18 cellular contexts compared by ENCODE assay signal in genomic region chr20:49672109-49672681, GRCh38. TPM values are rescaled to one million over a fixed set of nuclear protein-coding genes. Genes with fewer than 3 reads are reported as not detected.
DNase-seq lines count a peak whose midpoint lies in the region; ATAC-seq and TF ChIP-seq lines count a peak whose summit lies in the region.
"Had no signal": no experiment of that assay in that cellular context is flagged by ENCODE, and none has a peak within 500 bp of the region (broad histone marks: within the 10 kb centered on the region; RNA-seq: fewer than 3 reads in every experiment).

No MANE protein-coding gene starts in this region.

- peaks cover 65% of the 10 kb centered on the region for H3K4me1 ChIP-seq in CD8-positive, alpha-beta memory T cell (ENCODE audit: insufficient read depth, low read length)
- H3K4me1 ChIP-seq in HEK293 (ENCODE audit: control insufficient read depth, insufficient read depth, low read length) (peaks cover 18% of the 10 kb centered on the region), mesenchymal stem cell (ENCODE audit: control insufficient read depth, insufficient read depth, low read depth, low read length) (peaks cover 20% of the 10 kb centered on the region)
- H3K4me1 ChIP-seq: prostate gland had no signal

- H2BK5ac ChIP-seq in mesenchymal stem cell (ENCODE audit: low read depth, low read length, poor library complexity, severe bottlenecking): no peak overlapping the region

- no peak overlapping the region for H4K8ac ChIP-seq in mesenchymal stem cell (ENCODE audit: low read length)

- H3K36me3 Mint-ChIP-seq in CD8-positive, alpha-beta memory T cell: no peaks in the 10 kb centered on the region

- H3K4me1 Mint-ChIP-seq in CD8-positive, alpha-beta memory T cell: peaks cover 75 to 93% (median 92%) of the 10 kb centered on the region in 3 donors

- H3K4ac ChIP-seq in mesenchymal stem cell (ENCODE audit: low read depth in 1 of 2, low read length in 2 of 2): no peak overlapping the region

- no peak overlapping the region for H2AFZ ChIP-seq in mesenchymal stem cell (ENCODE audit: low read depth, low read length)

- peak overlapping the region; percentile 69 for H2AK5ac ChIP-seq in mesenchymal stem cell (ENCODE audit: low read length, severe bottlenecking)

- no peak overlapping the region for H3K4me2 ChIP-seq in mesenchymal stem cell (ENCODE audit: low read length, poor library complexity, severe bottlenecking)

- H4K91ac ChIP-seq in mesenchymal stem cell (ENCODE audit: low read length): no peak overlapping the region

- TF ChIP-seq CTCF in HEK293 (tag by site-specific recombination; IDR thresholded peaks at IDR 0.05) (no peak), dorsolateral prefrontal cortex (IDR thresholded peaks at IDR 0.05 in 54 of 56, conservative IDR thresholded peaks at IDR 0.05 in 2 of 56; ENCODE audit: low read depth in 1 of 56, partially characterized antibody in 56 of 56) (no peak)

- H3K79me1 ChIP-seq in mesenchymal stem cell (replicated peaks; ENCODE audit: low read length, poor library complexity, severe bottlenecking): no peaks in the 10 kb centered on the region

- no peak overlapping the region for H3K9ac ChIP-seq in SK-N-MC (ENCODE audit: insufficient read length)
- H3K9ac ChIP-seq in mesenchymal stem cell (ENCODE audit: low read length): no peak overlapping the region

- H2BK120ac ChIP-seq in mesenchymal stem cell (ENCODE audit: low read depth, low read length): no peak overlapping the region

- no peak overlapping the region for H2BK15ac ChIP-seq in mesenchymal stem cell (ENCODE audit: low read depth, poor library complexity, severe bottlenecking)

- WGBS in mesenchymal stem cell: 81% methylated on average over 2 of the region's 2 CpGs

- H3K9me3 Mint-ChIP-seq in CD8-positive, alpha-beta memory T cell: no peaks in the 10 kb centered on the region
- H3K9me3 Mint-ChIP-seq: activated naive CD4-positive, alpha-beta T cell treated with anti-CD3 and anti-CD28 coated beads, Interleukin-2, amount 50 U/mL, for 24 hours; HFFc6 had no signal

- no peak overlapping the region for H3K4me3 ChIP-seq in CD8-positive, alpha-beta memory T cell (ENCODE audit: low read length)
- H3K4me3 ChIP-seq in HEK293 (ENCODE audit: low read depth, low read length) (no peak overlapping the region), SK-N-MC (no peak overlapping the region), mesenchymal stem cell (ENCODE audit: insufficient read depth in 1 of 2, low read depth in 1 of 2, low read length in 2 of 2) (no peak overlapping the region), dorsolateral prefrontal cortex (no peak overlapping the region)
- H3K4me3 ChIP-seq: breast epithelium, prostate gland, vagina had no signal

- CTCF ChIA-PET in CD8-positive, alpha-beta memory T cell (lab: Charles Lee): interaction anchor here (1.3 kb wide), 1 partner anchor 23 kb away, joined by 3 read pairs; no protein-coding TSS in a partner anchor
- CTCF ChIA-PET in HEK293 (lab: Yijun Ruan, JAX): no interaction called here

- no peaks in the 10 kb centered on the region for H3K27me3 ChIP-seq in CD8-positive, alpha-beta memory T cell (ENCODE audit: insufficient read depth, low read length, poor library complexity, severe bottlenecking)
- H3K27me3 ChIP-seq in mesenchymal stem cell (ENCODE audit: control insufficient read depth in 1 of 2, insufficient read depth in 1 of 2, low read length in 2 of 2) (no peaks in the 10 kb centered on the region), dorsolateral prefrontal cortex (no peaks in the 10 kb centered on the region)
- H3K27me3 ChIP-seq: breast epithelium, vagina had no signal

- peak overlapping the region in 6 of 7 donors; percentile 0 to 78 (median 50) for H3K4me3 Mint-ChIP-seq in CD8-positive, alpha-beta memory T cell
- H3K4me3 Mint-ChIP-seq: activated naive CD4-positive, alpha-beta T cell treated with anti-CD3 and anti-CD28 coated beads, Interleukin-2, amount 50 U/mL, for 24 hours; HFFc6 had no signal

- H3K27ac ChIP-seq in CD8-positive, alpha-beta memory T cell (ENCODE audit: low read depth, low read length): no peak overlapping the region
- H3K27ac ChIP-seq in HEK293 (ENCODE audit: extremely low read depth, low read depth, low read length): no peak overlapping the region
- H3K27ac ChIP-seq in SK-N-MC: peak overlapping the region; percentile 20; the same call in 1 of the 2 replicates
- H3K27ac ChIP-seq in mesenchymal stem cell (ENCODE audit: low read length, poor library complexity, severe bottlenecking): peak overlapping the region; percentile 43
- H3K27ac ChIP-seq in dorsolateral prefrontal cortex: no peak overlapping the region
- H3K27ac ChIP-seq: breast epithelium, prostate gland, vagina had no signal

- no peak for DNase-seq in CD8-positive, alpha-beta memory T cell
- DNase-seq in SK-N-MC (ENCODE audit: low read depth, low spot score) (no peak), mesenchymal stem cell (no peak), OCI-M1 (lab: John Stamatoyannopoulos, UW) (no peak), SK-N-DZ (ENCODE audit: low spot score) (no peak), dorsolateral prefrontal cortex (no peak)
- DNase-seq: effector CD8-positive, alpha-beta T cell; HFFc6; hippocampal formation; NCI-H1092 treated with DMSO at 0.1 percent for 48 hours; stimulated activated CD4-positive, alpha-beta T cell treated with anti-CD3 and anti-CD28 coated beads, Interleukin-12 subunit alpha, Interleukin-12 subunit beta, amount 100 ng/mL, for 4 hours had no signal

- intact Hi-C loops in dorsolateral prefrontal cortex (cut with DNase I): no loop called here

- H3K27me3 Mint-ChIP-seq in CD8-positive, alpha-beta memory T cell: no peaks in the 10 kb centered on the region
- H3K27me3 Mint-ChIP-seq: activated naive CD4-positive, alpha-beta T cell treated with anti-CD3 and anti-CD28 coated beads, Interleukin-2, amount 50 U/mL, for 24 hours had no signal

- no peak for ATAC-seq in esophagus mucosa
- ATAC-seq: activated CD4-positive, CD25-positive, alpha-beta regulatory T cell treated with anti-CD3 and anti-CD28 coated beads, Interleukin-2, amount 50 U/mL, for 24 hours had no signal

- peak overlapping the region; percentile 39 to 98 (median 78) for H3K27ac Mint-ChIP-seq in CD8-positive, alpha-beta memory T cell
- H3K27ac Mint-ChIP-seq: activated naive CD4-positive, alpha-beta T cell treated with anti-CD3 and anti-CD28 coated beads, Interleukin-2, amount 50 U/mL, for 24 hours; HFFc6 had no signal

- H3K23ac ChIP-seq in mesenchymal stem cell (ENCODE audit: low read length in 2 of 2): no peak overlapping the region

- H3K9me3 ChIP-seq in CD8-positive, alpha-beta memory T cell (ENCODE audit: low read length): no peaks in the 10 kb centered on the region
- H3K9me3 ChIP-seq in HEK293 (ENCODE audit: control insufficient read depth, insufficient read depth, low read depth, low read length): no peaks in the 10 kb centered on the region
- no peaks in the 10 kb centered on the region for H3K9me3 ChIP-seq in SK-N-MC (ENCODE audit: low read depth, low read length)
- H3K9me3 ChIP-seq in mesenchymal stem cell (ENCODE audit: control insufficient read depth, low read length): no peaks in the 10 kb centered on the region
- H3K9me3 ChIP-seq: breast epithelium, prostate gland, vagina had no signal

- POLR2A ChIA-PET in CD8-positive, alpha-beta memory T cell (lab: Charles Lee): interaction anchor here (2.2 kb wide), 1 partner anchor 34 kb away, joined by 5 read pairs; no protein-coding TSS in a partner anchor
- POLR2A ChIA-PET in HEK293 (lab: Yijun Ruan, JAX): no interaction called here

- no peak overlapping the region for H2BK12ac ChIP-seq in mesenchymal stem cell (ENCODE audit: low read length in 2 of 2)

- H3K18ac ChIP-seq in mesenchymal stem cell (ENCODE audit: low read depth in 1 of 2, low read length in 2 of 2): no peak overlapping the region

- H3K14ac ChIP-seq in mesenchymal stem cell (ENCODE audit: low read length in 2 of 2): no peak overlapping the region

- no peaks in the 10 kb centered on the region for H3K36me3 ChIP-seq in CD8-positive, alpha-beta memory T cell (ENCODE audit: insufficient read depth, low read length)
- H3K36me3 ChIP-seq in HEK293 (ENCODE audit: control insufficient read depth in 2 of 2, insufficient read depth in 1 of 2, low read length in 2 of 2) (no peaks in the 10 kb centered on the region), SK-N-MC (ENCODE audit: insufficient read depth, low read length) (no peaks in the 10 kb centered on the region; the same call in 1 of the 2 replicates), mesenchymal stem cell (ENCODE audit: control insufficient read depth in 1 of 2, insufficient read depth in 2 of 2, low read depth in 1 of 2, low read length in 2 of 2) (no peaks in the 10 kb centered on the region)
- H3K36me3 ChIP-seq: breast epithelium, prostate gland, vagina had no signal

TF ChIP-seq in HEK293, 187 proteins besides CTCF, POLR2A, EP300 and RAD21 (continues in another document):
- TF ChIP-seq FEZF1 (tag by site-specific recombination; IDR thresholded peaks at IDR 0.05) (0 out of 2 replicates have a peak, but pooled peaks have one; percentile 9), ZBTB17 (tag by site-specific recombination; IDR thresholded peaks at IDR 0.05) (peak; percentile 80), PRDM6 (tag by site-specific recombination; IDR thresholded peaks at IDR 0.05) (peak; percentile 57)

RNA-seq across cellular contexts. Expression of gene B4GALT5, which starts 41.5 kb away (rescaled TPM):
- total RNA-seq in CD8-positive, alpha-beta memory T cell: 10 to 100 TPM; 37.5 to 39.1 TPM
- polyA plus RNA-seq in CD8-positive, alpha-beta memory T cell: 2.0 TPM
- 31.5 TPM for polyA plus RNA-seq in mesenchymal stem cell (2013, experiment 1 of 2)
- polyA plus RNA-seq in mesenchymal stem cell (2013, experiment 2 of 2): 32.4 TPM
- total RNA-seq in esophagus mucosa (31.3 TPM), dorsolateral prefrontal cortex (10 to 100 TPM; 24.2 to 52.0 (median 37.1) TPM)
- 47.7 and 55.0 TPM in 2 replicates for polyA plus RNA-seq in SK-N-DZ (2014; cell fraction: cytosol; rRNA removed)
- polyA plus RNA-seq in SK-N-DZ (2014; cell fraction: nucleus; rRNA removed): 15.2 and 18.9 TPM in 2 replicates

Comparison
In these comparisons a context has a peak if more than half of its experiments do, and no peak if none do; other contexts are left out.
1. H3K27ac ChIP-seq: peak in SK-N-MC (single experiment) and mesenchymal stem cell (single experiment); none in CD8-positive, alpha-beta memory T cell (single experiment), HEK293 (single experiment) and dorsolateral prefrontal cortex (0 of 59).